23 cellular contexts compared by ENCODE assay signal in genomic region chr3:52043750-52044149, GRCh38. TPM values are rescaled to one million over a fixed set of nuclear protein-coding genes. Genes with fewer than 3 reads are reported as not detected.
DNase-seq lines count a peak whose midpoint lies in the region; ATAC-seq and TF ChIP-seq lines count a peak whose summit lies in the region.
"Had no signal": no experiment of that assay in that cellular context is flagged by ENCODE, and none has a peak within 500 bp of the region (broad histone marks: within the 10 kb centered on the region; RNA-seq: fewer than 3 reads in every experiment).

No MANE protein-coding gene starts in this region.

- H3K36me3 ChIP-seq in RWPE2 (ENCODE audit: low read depth) (peaks cover 8% of the 10 kb centered on the region), gastroesophageal sphincter (peaks cover 0 to 7% of the 10 kb centered on the region in 2 donors)
- H3K36me3 ChIP-seq: brain microvascular endothelial cell, HAP-1, ovary, thyroid gland had no signal

- no peak overlapping the region for H3K4me3 ChIP-seq in RWPE2 (ENCODE audit: severe bottlenecking)
- H3K4me3 ChIP-seq in gastroesophageal sphincter: no peak overlapping the region
- H3K4me3 ChIP-seq: gastrocnemius medialis, HAP-1, ovary, sigmoid colon, thyroid gland had no signal

- 73% methylated on average over 3 of the region's 6 CpGs; no CpG with 5 or more reads in 1 of the 2 donors for WGBS in gastroesophageal sphincter (ENCODE audit: low coverage in 1 of 2), 2 donors

- H3K4me1 ChIP-seq in RWPE2 (ENCODE audit: insufficient read depth, poor library complexity, severe bottlenecking): peaks cover 44% of the 10 kb centered on the region
- H3K4me1 ChIP-seq in gastroesophageal sphincter: peaks cover 0 to 53% (median 14%) of the 10 kb centered on the region in 3 donors

- H3K4me3 Mint-ChIP-seq in chondrocyte (ENCODE audit: unreplicated experiment): no peak overlapping the region
- no peak overlapping the region for H3K4me3 Mint-ChIP-seq in osteocyte (ENCODE audit: unreplicated experiment)
- H3K4me3 Mint-ChIP-seq: activated naive CD8-positive, alpha-beta T cell treated with anti-CD3 and anti-CD28 coated beads for 36 hours; naive B cell; stimulated activated memory B cell treated with anti-CD40 and anti-IgM and Interleukin-4, amounts not matched to agents 10 μg/mL and 1 μg/mL and 100 μg/mL, for 72 hours had no signal

- TF ChIP-seq POLR2A in gastroesophageal sphincter (IDR thresholded peaks at IDR 0.05): no peak

- H3K27me3 ChIP-seq in RWPE2 (ENCODE audit: insufficient read depth, poor library complexity, severe bottlenecking) (no peaks in the 10 kb centered on the region), gastroesophageal sphincter (no peaks in the 10 kb centered on the region)
- H3K27me3 ChIP-seq: brain microvascular endothelial cell, gastrocnemius medialis, ovary, sigmoid colon, thyroid gland had no signal

- H3K27ac Mint-ChIP-seq in chondrocyte (ENCODE audit: unreplicated experiment): peak overlapping the region; percentile 97
- peak overlapping the region; percentile 89 for H3K27ac Mint-ChIP-seq in osteocyte (ENCODE audit: unreplicated experiment)
- H3K27ac Mint-ChIP-seq: activated naive CD8-positive, alpha-beta T cell treated with anti-CD3 and anti-CD28 coated beads for 36 hours; stimulated activated memory B cell treated with anti-CD40 and anti-IgM and Interleukin-4, amounts not matched to agents 10 μg/mL and 1 μg/mL and 100 μg/mL, for 72 hours had no signal

- ATAC-seq in RWPE2 (ENCODE audit: low read depth) (no peak), gastroesophageal sphincter (no peak)
- ATAC-seq: gastrocnemius medialis; stimulated activated memory B cell treated with anti-CD40 and anti-IgM and Interleukin-4, amounts not matched to agents 10 μg/mL and 1 μg/mL and 100 μg/mL, for 72 hours had no signal

- peak; percentile 32 for DNase-seq in Daoy (ENCODE audit: low read depth)
- DNase-seq in RWPE2 (ENCODE audit: low spot score): no peak
- DNase-seq in chondrocyte (ENCODE audit: low spot score): no peak
- no peak for DNase-seq in osteocyte (ENCODE audit: extremely low spot score, unreplicated experiment)
- DNase-seq in NCI-H1092 treated with DMSO at 0.1 percent for 48 hours (lab: John Stamatoyannopoulos, UW): no peak
- no peak for DNase-seq in OCI-M1 (lab: John Stamatoyannopoulos, UW)
- DNase-seq in inferior parietal cortex (ENCODE audit: extremely low spot score): no peak
- DNase-seq: activated CD4-positive, alpha-beta T cell treated with anti-CD3 and anti-CD28 coated beads for 1 hour; activated naive CD8-positive, alpha-beta T cell treated with anti-CD3 and anti-CD28 coated beads for 36 hours; brain microvascular endothelial cell; DMS79 treated with DMSO at 0.1 percent for 48 hours; gastrocnemius medialis; kidney glomerular epithelial cell; mesendoderm; naive B cell; NCI-H2081; NCI-H446 treated with DMSO at 0.1 percent for 48 hours; ovary; sigmoid colon; thyroid gland had no signal

- H3K27me3 Mint-ChIP-seq in chondrocyte (ENCODE audit: low read depth) (no peaks in the 10 kb centered on the region), osteocyte (ENCODE audit: unreplicated experiment) (no peaks in the 10 kb centered on the region)
- H3K27me3 Mint-ChIP-seq: activated naive CD8-positive, alpha-beta T cell treated with anti-CD3 and anti-CD28 coated beads for 36 hours had no signal

- H3K9me3 ChIP-seq in RWPE2 (ENCODE audit: severe bottlenecking) (no peaks in the 10 kb centered on the region), gastroesophageal sphincter (no peaks in the 10 kb centered on the region)
- H3K9me3 ChIP-seq: gastrocnemius medialis, HAP-1, ovary, sigmoid colon, thyroid gland had no signal

- H3K27ac ChIP-seq in RWPE2 (ENCODE audit: poor library complexity, severe bottlenecking): peak overlapping the region; percentile 99
- peak overlapping the region in 1 of 4 donors; percentile 48 for H3K27ac ChIP-seq in gastroesophageal sphincter
- H3K27ac ChIP-seq: brain microvascular endothelial cell, ovary, sigmoid colon, thyroid gland had no signal

- H3K36me3 Mint-ChIP-seq in chondrocyte (ENCODE audit: low read depth) (no peaks in the 10 kb centered on the region), osteocyte (ENCODE audit: unreplicated experiment) (no peaks in the 10 kb centered on the region)
- H3K36me3 Mint-ChIP-seq: activated naive CD8-positive, alpha-beta T cell treated with anti-CD3 and anti-CD28 coated beads for 36 hours; naive B cell; stimulated activated memory B cell treated with anti-CD40 and anti-IgM and Interleukin-4, amounts not matched to agents 10 μg/mL and 1 μg/mL and 100 μg/mL, for 72 hours had no signal

- TF ChIP-seq CTCF in RWPE2 (IDR thresholded peaks at IDR 0.05; ENCODE audit: poor library complexity, severe bottlenecking) (no peak), chondrocyte (IDR thresholded peaks at IDR 0.05) (no peak), osteocyte (IDR thresholded peaks at IDR 0.05) (no peak), gastroesophageal sphincter (IDR thresholded peaks at IDR 0.05) (no peak)

- TF ChIP-seq EP300 in gastroesophageal sphincter (IDR thresholded peaks at IDR 0.05): no peak

- H3K9me3 Mint-ChIP-seq in chondrocyte (ENCODE audit: low read depth) (no peaks in the 10 kb centered on the region), osteocyte (ENCODE audit: unreplicated experiment) (no peaks in the 10 kb centered on the region)
- H3K9me3 Mint-ChIP-seq: activated naive CD8-positive, alpha-beta T cell treated with anti-CD3 and anti-CD28 coated beads for 36 hours; naive B cell; stimulated activated memory B cell treated with anti-CD40 and anti-IgM and Interleukin-4, amounts not matched to agents 10 μg/mL and 1 μg/mL and 100 μg/mL, for 72 hours had no signal

- H3K4me1 Mint-ChIP-seq in chondrocyte (ENCODE audit: low read depth): peaks cover 58% of the 10 kb centered on the region
- peaks cover 62% of the 10 kb centered on the region for H3K4me1 Mint-ChIP-seq in osteocyte (ENCODE audit: unreplicated experiment)

RNA-seq across cellular contexts. Expression of gene DUSP7, which starts 12.6 kb away (rescaled TPM):
- 14.2 TPM in 2 replicates for total RNA-seq in Daoy (2014; rRNA removed; shearing (Covaris generic))
- 32.5 to 33.6 TPM (median 33.3 TPM) in 3 replicates for total RNA-seq in chondrocyte
- 19.4 and 21.2 TPM in 2 replicates for total RNA-seq in osteocyte
- 10 to 100 TPM; 10.2 to 18.1 (median 14.7) TPM for total RNA-seq in gastroesophageal sphincter

RNA-seq across cellular contexts. Expression of gene RPL29, which starts 48.1 kb away (rescaled TPM):
- total RNA-seq in Daoy (2014; rRNA removed; shearing (Covaris generic)): 865 and 1,191 TPM in 2 replicates
- total RNA-seq in chondrocyte (610 to 772 TPM (median 621 TPM) in 3 replicates), osteocyte (881 and 957 TPM in 2 replicates), gastroesophageal sphincter (1,000 to 10,000 TPM in 3 of 4 donors, 100 to 1,000 TPM in 1; 775 to 1,945 (median 1,298) TPM)
